In genomic region chr6:54907316-54907715, GRCh38 we compare ENCODE assay signal across 21 cellular contexts.
A peak's percentile ranks its signal among the peaks of the same experiment; 100 is the strongest.
DNase-seq lines count a peak whose midpoint lies in the region; ATAC-seq, FAIRE-seq and TF ChIP-seq lines count a peak whose summit lies in the region.
"Had no signal": no experiment of that assay in that cellular context is flagged by ENCODE, and none has a peak within 500 bp of the region (broad histone marks: within the 10 kb centered on the region; RNA-seq: fewer than 3 reads in every experiment).

No MANE protein-coding gene starts in this region.

- H3K27ac ChIP-seq in GM12878 (ENCODE audit: control insufficient read depth, insufficient read depth) (no peak overlapping the region), OCI-LY7 (ENCODE audit: low read depth, low read length, poor library complexity, severe bottlenecking) (no peak overlapping the region), ovary (no peak overlapping the region)
- H3K27ac ChIP-seq: esophagus squamous epithelium had no signal

- H3K36me3 ChIP-seq in GM12878 (ENCODE audit: control insufficient read depth in 2 of 2, insufficient read depth in 2 of 2, low read length in 1 of 2), result no peaks in the 10 kb centered on the region
- no peaks in the 10 kb centered on the region for H3K36me3 ChIP-seq in OCI-LY7 (ENCODE audit: insufficient read depth, low read length)
- H3K36me3 ChIP-seq in ovary, result no peaks in the 10 kb centered on the region
- H3K36me3 ChIP-seq: esophagus squamous epithelium had no signal

- no peak for TF ChIP-seq EP300 in GM12878 (IDR thresholded peaks at IDR 0.05; ENCODE audit: borderline replicate concordance in 1 of 2, control insufficient read depth in 1 of 2, low read depth in 2 of 2, low read length in 2 of 2)
- TF ChIP-seq EP300 in ovary (IDR thresholded peaks at IDR 0.05), result no peak

- TF ChIP-seq RAD21 in GM12878 (IDR thresholded peaks at IDR 0.05; ENCODE audit: insufficient read depth, low read depth, low read length), result no peak

- BruUV-seq in GM12878 (replicated peaks; lab: Mats Ljungman, UMichigan), result no TSS peak
- no TSS peak for BruUV-seq in OCI-LY7 (replicated peaks; lab: Mats Ljungman, UMichigan)

- TF ChIP-seq CTCF in GM12878 (IDR thresholded peaks at IDR 0.05 in 2 of 3, conservative IDR thresholded peaks at IDR 0.05 in 1 of 3; ENCODE audit: control insufficient read depth in 2 of 3, extremely low read depth in 1 of 3, insufficient read depth in 1 of 3, low read depth in 3 of 3, low read length in 3 of 3), result no peak
- no peak for TF ChIP-seq CTCF in OCI-LY7 (conservative IDR thresholded peaks at IDR 0.05; ENCODE audit: low read length)
- TF ChIP-seq CTCF in ovary (IDR thresholded peaks at IDR 0.05), result no peak

- 0% methylated on average over 1 of the region's 1 CpG for WGBS in GM12878 (ENCODE audit: insufficient coverage, insufficient replicate concordance, low lambda C conversion rate, missing lambda C conversion rate)
- WGBS in ovary, 3 donors, result 15 to 37% (median 16%) methylated on average over 1 of the region's 1 CpG

- peak; percentile 24 to 28 for DNase-seq in AML-193 (lab: John Stamatoyannopoulos, UW)
- no peak for DNase-seq in GM12878 (ENCODE audit: low read depth, low spot score)
- no peak for DNase-seq in OCI-LY7 (ENCODE audit: low spot score)
- DNase-seq in NCI-H1436 treated with DMSO at 0.1 percent for 48 hours (lab: John Stamatoyannopoulos, UW), result no peak
- DNase-seq in ovary, result no peak
- no peak for DNase-seq in activated CD4-positive, alpha-beta T cell treated with anti-CD3 and anti-CD28 coated beads, Interleukin-2, amount 50 U/mL, for 1 hour
- DNase-seq: ACHN; effector memory CD4-positive, alpha-beta T cell; esophagus squamous epithelium; KG1; naive thymus-derived CD4-positive, alpha-beta T cell; NCI-H1092 treated with DMSO at 0.1 percent for 48 hours; NCI-H2081 treated with DMSO at 0.1 percent for 48 hours; NCI-H510A treated with DMSO at 0.1 percent for 48 hours; right cardiac atrium; Right ventricle myocardium superior had no signal

- H3K27me3 ChIP-seq in GM12878 (replicated peaks in 1 of 2; ENCODE audit: control insufficient read depth in 2 of 2, insufficient read depth in 2 of 2, low read length in 1 of 2), result no peaks in the 10 kb centered on the region
- no peaks in the 10 kb centered on the region for H3K27me3 ChIP-seq in ovary
- H3K27me3 ChIP-seq: esophagus squamous epithelium had no signal

- FAIRE-seq in GM12878 (lab: Jason Lieb, UNC), result no peak
- FAIRE-seq: D721Med, TTC549 had no signal

- CTCF ChIA-PET in GM12878 (lab: Yijun Ruan, JAX) (interaction anchor here (0.7 kb wide), 1 partner anchor 190 kb away, joined by 3 read pairs; no protein-coding TSS in a partner anchor), OCI-LY7 (lab: Charles Lee; ENCODE audit: unreplicated experiment) (no interaction called here)

- H2AFZ ChIP-seq in GM12878 (ENCODE audit: control insufficient read depth, low read depth, low read length) (no peak overlapping the region), OCI-LY7 (ENCODE audit: low read length) (no peak overlapping the region)

- H3K9ac ChIP-seq in GM12878 (ENCODE audit: control insufficient read depth, insufficient read depth, low read length), result no peak overlapping the region

- in situ Hi-C loops in GM12878 (cut with MboI), result no loop called here

- H3K9me3 ChIP-seq in GM12878 (replicated peaks; ENCODE audit: control insufficient read depth, insufficient read depth, low read length), result no peaks in the 10 kb centered on the region
- no peaks in the 10 kb centered on the region for H3K9me3 ChIP-seq in OCI-LY7 (ENCODE audit: low read length)
- no peaks in the 10 kb centered on the region for H3K9me3 ChIP-seq in ovary
- H3K9me3 ChIP-seq: esophagus squamous epithelium had no signal

- SMC1A ChIA-PET in GM12878 (lab: Charles Lee; ENCODE audit: uncharacterized antibody, unreplicated experiment), result no interaction called here

- POLR2A ChIA-PET in GM12878 (lab: Charles Lee), result no interaction called here
- POLR2A ChIA-PET in OCI-LY7 (lab: Charles Lee), result interaction anchor here (0.5 to 0.7 kb wide), 2 partner anchors 34 to 102 kb away, joined by 3 to 4 read pairs; no protein-coding TSS in a partner anchor

- intact Hi-C loops in GM12878 (cut with micrococcal nuclease; ENCODE audit: unreplicated experiment) (no loop called here), OCI-LY7 (cut with micrococcal nuclease; ENCODE audit: unreplicated experiment) (no loop called here), ovary (cut with DNase I) (no loop called here)

- no peak overlapping the region for H3K4me2 ChIP-seq in GM12878 (ENCODE audit: control insufficient read depth, insufficient read depth)
- H3K4me2 ChIP-seq in OCI-LY7 (ENCODE audit: low read length), result no peak overlapping the region

- peak; percentile 74 for ATAC-seq in GM18867 (IDR thresholded peaks at IDR 0.05; ENCODE audit: unreplicated experiment)
- ATAC-seq in HG03432 (IDR thresholded peaks at IDR 0.05; ENCODE audit: unreplicated experiment), result peak; percentile 89
- ATAC-seq in GM12878, result peak; percentile 34; the same call in 1 of the 3 replicates
- ATAC-seq: activated naive CD4-positive, alpha-beta T cell treated with anti-CD3 and anti-CD28 coated beads, Interleukin-2, amount 50 U/mL, for 72 hours; naive thymus-derived CD4-positive, alpha-beta T cell; right cardiac atrium had no signal

- no peaks in the 10 kb centered on the region for H4K20me1 ChIP-seq in GM12878 (ENCODE audit: control insufficient read depth, insufficient read depth)
- no peaks in the 10 kb centered on the region for H4K20me1 ChIP-seq in OCI-LY7 (ENCODE audit: insufficient read depth, low read length)

- H3K9me2 ChIP-seq in OCI-LY7 (ENCODE audit: insufficient read depth, low read length), result no peaks in the 10 kb centered on the region

- H3K4me1 ChIP-seq in GM12878 (ENCODE audit: control insufficient read depth, insufficient read depth, low read length) (no peaks in the 10 kb centered on the region), OCI-LY7 (ENCODE audit: insufficient read depth, low read length, poor library complexity, severe bottlenecking) (no peaks in the 10 kb centered on the region), ovary (ENCODE audit: insufficient read depth) (no peaks in the 10 kb centered on the region)
- H3K4me1 ChIP-seq: esophagus squamous epithelium had no signal

- H3K4me3 ChIP-seq in GM12878, result no peak overlapping the region
- H3K4me3 ChIP-seq in OCI-LY7 (ENCODE audit: low read depth, low read length, poor library complexity, severe bottlenecking), result no peak overlapping the region
- no peak overlapping the region for H3K4me3 ChIP-seq in ovary
- H3K4me3 ChIP-seq: esophagus squamous epithelium had no signal

- RAD21 ChIA-PET in GM12878 (lab: Charles Lee; ENCODE audit: unreplicated experiment), result no interaction called here

- H3K79me2 ChIP-seq in GM12878 (ENCODE audit: control insufficient read depth, insufficient read depth, low read length) (no peaks in the 10 kb centered on the region), OCI-LY7 (ENCODE audit: insufficient read depth, low read depth, low read length) (no peaks in the 10 kb centered on the region)

- TF ChIP-seq POLR2A in GM12878 (IDR thresholded peaks at IDR 0.05; ENCODE audit: low read depth, low read length) (no peak), ovary (IDR thresholded peaks at IDR 0.05) (no peak)

TF ChIP-seq in GM12878, 131 proteins besides CTCF, POLR2A, EP300 and RAD21 (continues in another document):
- TF ChIP-seq EGR1 (IDR thresholded peaks at IDR 0.05; ENCODE audit: borderline replicate concordance in 1 of 2, low read depth in 2 of 2, low read length in 2 of 2) (no peak), GATAD2B (conservative IDR thresholded peaks at IDR 0.05; ENCODE audit: low read depth) (no peak), GABPA (IDR thresholded peaks at IDR 0.05; ENCODE audit: low read depth) (no peak), SREBF1 (IDR thresholded peaks at IDR 0.05; ENCODE audit: low read length) (no peak)
- TF ChIP-seq, protein P1, sequence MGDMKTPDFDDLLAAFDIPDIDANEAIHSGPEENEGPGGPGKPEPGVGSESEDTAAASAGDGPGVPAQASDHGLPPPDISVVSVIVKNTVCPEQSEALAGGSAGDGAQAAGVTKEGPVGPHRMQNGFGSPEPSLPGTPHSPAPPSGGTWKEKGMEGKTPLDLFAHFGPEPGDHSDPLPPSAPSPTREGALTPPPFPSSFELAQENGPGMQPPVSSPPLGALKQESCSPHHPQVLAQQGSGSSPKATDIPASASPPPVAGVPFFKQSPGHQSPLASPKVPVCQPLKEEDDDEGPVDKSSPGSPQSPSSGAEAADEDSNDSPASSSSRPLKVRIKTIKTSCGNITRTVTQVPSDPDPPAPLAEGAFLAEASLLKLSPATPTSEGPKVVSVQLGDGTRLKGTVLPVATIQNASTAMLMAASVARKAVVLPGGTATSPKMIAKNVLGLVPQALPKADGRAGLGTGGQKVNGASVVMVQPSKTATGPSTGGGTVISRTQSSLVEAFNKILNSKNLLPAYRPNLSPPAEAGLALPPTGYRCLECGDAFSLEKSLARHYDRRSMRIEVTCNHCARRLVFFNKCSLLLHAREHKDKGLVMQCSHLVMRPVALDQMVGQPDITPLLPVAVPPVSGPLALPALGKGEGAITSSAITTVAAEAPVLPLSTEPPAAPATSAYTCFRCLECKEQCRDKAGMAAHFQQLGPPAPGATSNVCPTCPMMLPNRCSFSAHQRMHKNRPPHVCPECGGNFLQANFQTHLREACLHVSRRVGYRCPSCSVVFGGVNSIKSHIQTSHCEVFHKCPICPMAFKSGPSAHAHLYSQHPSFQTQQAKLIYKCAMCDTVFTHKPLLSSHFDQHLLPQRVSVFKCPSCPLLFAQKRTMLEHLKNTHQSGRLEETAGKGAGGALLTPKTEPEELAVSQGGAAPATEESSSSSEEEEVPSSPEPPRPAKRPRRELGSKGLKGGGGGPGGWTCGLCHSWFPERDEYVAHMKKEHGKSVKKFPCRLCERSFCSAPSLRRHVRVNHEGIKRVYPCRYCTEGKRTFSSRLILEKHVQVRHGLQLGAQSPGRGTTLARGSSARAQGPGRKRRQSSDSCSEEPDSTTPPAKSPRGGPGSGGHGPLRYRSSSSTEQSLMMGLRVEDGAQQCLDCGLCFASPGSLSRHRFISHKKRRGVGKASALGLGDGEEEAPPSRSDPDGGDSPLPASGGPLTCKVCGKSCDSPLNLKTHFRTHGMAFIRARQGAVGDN (IDR thresholded peaks at IDR 0.05), result no peak

Comparison
In these comparisons a context has a peak if more than half of its experiments do, and no peak if none do; other contexts are left out.
1. DNase-seq: peak in AML-193 (2 of 2); none in GM12878 (single experiment), OCI-LY7 (single experiment), NCI-H1436 treated with DMSO at 0.1 percent for 48 hours (single experiment), ovary (0 of 5) and activated CD4-positive, alpha-beta T cell treated with anti-CD3 and anti-CD28 coated beads, Interleukin-2, amount 50 U/mL, for 1 hour (single experiment).
2. ATAC-seq: peak in every context shown above with its lines; median percentile 89 in HG03432; 74 in GM18867; 34 in GM12878.